In genomic region chr14:63759454-63759853, GRCh38 we compare ENCODE assay signal across 8 cellular contexts.
DNase-seq lines count a peak whose midpoint lies in the region; ATAC-seq lines count a peak whose summit lies in the region.

No MANE protein-coding gene starts in this region.

- ATAC-seq in GM21381 (IDR thresholded peaks at IDR 0.05; ENCODE audit: unreplicated experiment), result peak; percentile 75

- DNase-seq in ELR (ENCODE audit: low read depth) (peak; percentile 28), NAMALWA (ENCODE audit: low spot score) (peak; percentile 13), hepatic stellate cell (ENCODE audit: low spot score) (peak; percentile 32), NCI-H1930 (lab: John Stamatoyannopoulos, UW) (no peak), D341Med (ENCODE audit: low spot score) (no peak), inferior parietal cortex (ENCODE audit: extremely low spot score) (no peak), NCI-H146 (lab: John Stamatoyannopoulos, UW) (no peak)

Comparison
In these comparisons a context has a peak if more than half of its experiments do, and no peak if none do; other contexts are left out.
1. DNase-seq: peak in ELR (single experiment), NAMALWA (single experiment) and hepatic stellate cell (single experiment); none in NCI-H1930 (0 of 2), D341Med (single experiment), inferior parietal cortex (single experiment) and NCI-H146 (single experiment).